ENCODE assay signal across 13 cellular contexts in the genomic region with DNA sequence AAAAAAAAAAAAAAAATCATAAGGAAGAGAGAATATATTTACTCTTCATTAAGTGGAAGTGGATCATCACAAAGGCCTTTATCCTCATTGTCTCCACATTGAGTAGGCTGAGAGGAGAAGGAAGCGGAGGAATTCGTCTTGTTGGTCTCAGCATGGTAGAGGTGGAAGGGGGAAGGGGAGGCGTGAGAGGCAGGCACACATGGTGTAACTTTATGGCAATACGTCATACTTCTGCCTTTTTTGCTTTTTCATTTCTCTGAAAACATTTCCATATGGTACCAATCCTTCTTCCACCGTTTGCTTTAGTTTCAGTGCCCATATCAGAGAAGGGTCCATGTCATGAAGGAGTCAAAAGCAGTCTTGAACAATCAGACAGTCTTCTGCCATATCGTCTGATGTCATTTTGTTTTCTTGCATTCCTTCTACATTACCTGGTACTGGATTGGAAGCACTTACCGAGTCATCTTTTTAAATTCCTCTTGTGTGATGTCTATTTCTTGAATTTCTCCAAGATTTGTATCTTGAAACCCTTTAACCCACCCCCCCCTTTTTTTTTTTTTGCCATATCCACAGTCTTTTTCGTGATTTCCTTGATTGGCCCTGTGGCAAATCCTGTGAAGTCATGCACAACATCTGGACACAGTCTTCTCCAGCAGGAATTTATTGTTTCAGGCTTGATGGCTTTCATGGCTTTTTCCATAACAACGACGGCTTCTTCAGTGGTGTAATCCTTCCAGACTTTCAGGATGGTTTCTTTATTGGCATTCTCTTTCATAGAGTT. TPM values are rescaled to one million over a fixed set of nuclear protein-coding genes. Genes with fewer than 3 reads are reported as not detected.
A peak's percentile ranks its signal among the peaks of the same experiment; 100 is the strongest.
DNase-seq lines count a peak whose midpoint lies in the region; ATAC-seq and TF ChIP-seq lines count a peak whose summit lies in the region.
"Had no signal": no experiment of that assay in that cellular context is flagged by ENCODE, and none has a peak within 500 bp of the region (broad histone marks: within the 10 kb centered on the region; RNA-seq: fewer than 3 reads in every experiment).

No MANE protein-coding gene starts in this region.

- H3K27me3 ChIP-seq in brain microvascular endothelial cell (replicated peaks) (no peaks in the 10 kb centered on the region), mesenchymal stem cell (ENCODE audit: control insufficient read depth in 1 of 2, insufficient read depth in 1 of 2, low read length in 2 of 2) (no peaks in the 10 kb centered on the region)

- no peak overlapping the region for H2BK5ac ChIP-seq in mesenchymal stem cell (ENCODE audit: low read depth, low read length, poor library complexity, severe bottlenecking)

- 50% methylated on average over 6 of the region's 10 CpGs for WGBS in mesenchymal stem cell

- H4K8ac ChIP-seq in mesenchymal stem cell (ENCODE audit: low read length): no peak overlapping the region

- H4K91ac ChIP-seq in mesenchymal stem cell (ENCODE audit: low read length): no peak overlapping the region

- no peak overlapping the region for H3K4ac ChIP-seq in mesenchymal stem cell (ENCODE audit: low read depth in 1 of 2, low read length in 2 of 2)

- H2BK15ac ChIP-seq in mesenchymal stem cell (ENCODE audit: low read depth, poor library complexity, severe bottlenecking): no peak overlapping the region

- H3K4me1 ChIP-seq in mesenchymal stem cell (ENCODE audit: control insufficient read depth, insufficient read depth, low read depth, low read length): peaks cover 6% of the 10 kb centered on the region
- H3K4me1 ChIP-seq: psoas muscle had no signal

- H3K18ac ChIP-seq in mesenchymal stem cell (ENCODE audit: low read depth in 1 of 2, low read length in 2 of 2): no peak overlapping the region

- no peak overlapping the region for H2AK5ac ChIP-seq in mesenchymal stem cell (ENCODE audit: low read length, severe bottlenecking)

- peak overlapping the region; percentile 81 for H3K9ac ChIP-seq in mesenchymal stem cell (ENCODE audit: low read length)

- no peak for ATAC-seq in activated CD4-positive, CD25-positive, alpha-beta regulatory T cell treated with anti-CD3 and anti-CD28 coated beads, Interleukin-2, amount 50 U/mL, for 24 hours
- ATAC-seq in GM18907 (IDR thresholded peaks at IDR 0.05; ENCODE audit: unreplicated experiment) (no peak), HG02763 (IDR thresholded peaks at IDR 0.05; ENCODE audit: unreplicated experiment) (no peak)
- ATAC-seq: psoas muscle had no signal

- DNase-seq in AG10803 (ENCODE audit: low read depth) (peak; percentile 89), HT1080 (ENCODE audit: low read depth) (peak; percentile 76), brain microvascular endothelial cell (peak; percentile 54), mesenchymal stem cell (peak; percentile 32), SIG-M5 (lab: John Stamatoyannopoulos, UW) (no peak)
- DNase-seq: activated CD8-positive, alpha-beta memory T cell treated with anti-CD3 and anti-CD28 coated beads, Interleukin-2, amount 50 U/mL, for 48 hours; NCI-H1092; NK-92 treated with Interleukin-12 subunit alpha and Interleukin-12 subunit beta, amount 100 ng/mL, for 24 hours; psoas muscle had no signal

- in situ Hi-C loops in brain microvascular endothelial cell (cut with HindIII; ENCODE audit: low pct_ligation_motif_present, low sequenced_read_pairs): loop anchor here (25.0 kb wide), 1 partner anchor 391 kb away; no protein-coding TSS in a partner anchor

- H3K9me3 ChIP-seq in mesenchymal stem cell (ENCODE audit: control insufficient read depth, low read length): no peaks in the 10 kb centered on the region
- H3K9me3 ChIP-seq: psoas muscle had no signal

- H3K27ac ChIP-seq in brain microvascular endothelial cell: peak overlapping the region; percentile 70
- peak overlapping the region; percentile 77 for H3K27ac ChIP-seq in mesenchymal stem cell (ENCODE audit: low read length, poor library complexity, severe bottlenecking)
- H3K27ac ChIP-seq: psoas muscle had no signal

- TF ChIP-seq CTCF in AG10803 (conservative IDR thresholded peaks at IDR 0.05; ENCODE audit: low read length) (no peak), brain microvascular endothelial cell (IDR thresholded peaks at IDR 0.05; ENCODE audit: low read depth, low read length, missing control alignments) (no peak)

- H3K79me1 ChIP-seq in mesenchymal stem cell (replicated peaks; ENCODE audit: low read length, poor library complexity, severe bottlenecking): peaks cover 9% of the 10 kb centered on the region

- no peak overlapping the region for H3K23ac ChIP-seq in mesenchymal stem cell (ENCODE audit: low read length in 2 of 2)

- H2BK12ac ChIP-seq in mesenchymal stem cell (ENCODE audit: low read length in 2 of 2): no peak overlapping the region

- peak overlapping the region; percentile 12 for H3K4me2 ChIP-seq in mesenchymal stem cell (ENCODE audit: low read length, poor library complexity, severe bottlenecking)

- no peak overlapping the region for H2AFZ ChIP-seq in mesenchymal stem cell (ENCODE audit: low read depth, low read length)

- no peak overlapping the region for H2BK120ac ChIP-seq in mesenchymal stem cell (ENCODE audit: low read depth, low read length)

- H3K4me3 ChIP-seq in AG10803 (ENCODE audit: low read length): peak overlapping the region; percentile 16
- no peak overlapping the region for H3K4me3 ChIP-seq in brain microvascular endothelial cell (ENCODE audit: low read depth, low read length)
- peak overlapping the region in 1 of 2 experiments; percentile 46 for H3K4me3 ChIP-seq in mesenchymal stem cell (ENCODE audit: insufficient read depth in 1 of 2, low read depth in 1 of 2, low read length in 2 of 2)
- H3K4me3 ChIP-seq: lung, psoas muscle had no signal

- H3K36me3 ChIP-seq in brain microvascular endothelial cell (replicated peaks) (no peaks in the 10 kb centered on the region), mesenchymal stem cell (ENCODE audit: control insufficient read depth in 1 of 2, insufficient read depth in 2 of 2, low read depth in 1 of 2, low read length in 2 of 2) (no peaks in the 10 kb centered on the region)

- no peak overlapping the region for H3K14ac ChIP-seq in mesenchymal stem cell (ENCODE audit: low read length in 2 of 2)

RNA-seq across cellular contexts. Expression of a gene that starts 8.9 kb away (rescaled TPM):
- total RNA-seq in HT1080 (2014; rRNA removed; shearing (Covaris generic)): 72.1 and 92.4 TPM in 2 replicates
- polyA plus RNA-seq in HT1080 (2015; cell fraction: cytosol; rRNA removed): 208 and 259 TPM in 2 replicates
- polyA plus RNA-seq in HT1080 (2015; cell fraction: nucleus; rRNA removed): 139 and 154 TPM in 2 replicates
- polyA plus RNA-seq in mesenchymal stem cell (2013, experiment 1 of 2): 32.7 TPM
- polyA plus RNA-seq in mesenchymal stem cell (2013, experiment 2 of 2): 31.2 TPM
